ENCODE assay signal across 22 cellular contexts in the genomic region with DNA sequence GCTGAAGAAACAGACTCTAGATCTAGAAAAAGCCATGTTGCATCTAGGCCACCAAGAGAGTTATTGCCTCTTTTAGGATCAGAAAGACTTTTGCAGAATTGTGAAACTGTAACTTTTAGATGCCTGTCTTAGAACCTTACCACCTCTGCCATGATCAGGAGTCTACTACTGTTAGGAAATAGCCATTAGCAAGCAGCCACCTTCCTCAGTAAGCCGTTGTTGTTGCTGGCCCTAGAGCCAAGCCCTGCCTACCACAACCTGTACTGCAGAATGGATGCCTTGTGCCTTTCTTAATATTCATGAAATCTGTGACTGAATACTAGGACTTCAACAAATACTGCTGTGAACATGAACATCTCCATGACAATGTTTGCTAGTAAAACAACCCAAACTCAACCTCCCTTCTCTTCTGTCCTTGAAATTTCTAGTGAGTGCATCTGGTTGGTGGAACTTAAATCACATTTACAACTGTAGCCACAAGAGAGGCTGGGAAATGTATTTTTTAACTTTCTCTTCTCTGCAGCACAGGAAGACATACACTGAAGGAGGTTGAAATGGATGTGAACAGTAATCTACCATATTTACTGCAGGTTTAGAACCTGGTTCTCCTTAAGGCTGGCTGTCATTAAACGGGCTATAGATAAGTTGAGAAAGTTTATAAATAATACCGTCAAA. TPM values are rescaled to one million over a fixed set of nuclear protein-coding genes. Genes with fewer than 3 reads are reported as not detected.
DNase-seq lines count a peak whose midpoint lies in the region; ATAC-seq, FAIRE-seq and TF ChIP-seq lines count a peak whose summit lies in the region.
"Had no signal": no experiment of that assay in that cellular context is flagged by ENCODE, and none has a peak within 500 bp of the region (broad histone marks: within the 10 kb centered on the region; RNA-seq: fewer than 3 reads in every experiment).

No MANE protein-coding gene starts in this region.

- peak overlapping the region; percentile 68 for H3K27ac Mint-ChIP-seq in activated CD4-positive, alpha-beta T cell treated with anti-CD3 and anti-CD28 coated beads for 36 hours
- H3K27ac Mint-ChIP-seq in CD4-positive, CD25-positive, alpha-beta regulatory T cell, result peak overlapping the region; percentile 85 to 93 (median 87)

- in situ Hi-C loops in K562 (cut with MboI), result no loop called here

- intact Hi-C loops in activated CD4-positive, alpha-beta T cell treated with anti-CD3 and anti-CD28 coated beads for 36 hours (cut with DNase I, micrococcal nuclease), result no loop called here
- intact Hi-C loops in K562 (cut with micrococcal nuclease), result no loop called here

- peak; percentile 43 for ATAC-seq in activated CD4-positive, alpha-beta T cell treated with anti-CD3 and anti-CD28 coated beads for 36 hours
- ATAC-seq in CD4-positive, CD25-positive, alpha-beta regulatory T cell (ENCODE audit: low read depth in 2 of 2), result peak in 1 of 2 donors; percentile 25
- ATAC-seq in K562, result peak; percentile 50

- no peaks in the 10 kb centered on the region for H3K9me3 ChIP-seq in CD4-positive, CD25-positive, alpha-beta regulatory T cell (ENCODE audit: control insufficient read depth in 2 of 2, low read length in 2 of 2)
- no peaks in the 10 kb centered on the region for H3K9me3 ChIP-seq in K562 (replicated peaks; ENCODE audit: control insufficient read depth, insufficient read depth, low read depth, low read length)
- H3K9me3 ChIP-seq: Peyer's patch, suprapubic skin had no signal

- H4K20me1 ChIP-seq in K562 (replicated peaks; ENCODE audit: control insufficient read depth, insufficient read depth, low read length), result no peaks in the 10 kb centered on the region

- POLR2A ChIA-PET in activated CD4-positive, alpha-beta T cell treated with anti-CD3 and anti-CD28 coated beads for 36 hours (lab: Charles Lee), result no interaction called here
- POLR2A ChIA-PET in K562 (lab: Yijun Ruan, JAX), result no interaction called here

- H3K4me2 ChIP-seq in K562 (ENCODE audit: insufficient read depth, low read length), result no peak overlapping the region

- WGBS in K562 (ENCODE audit: insufficient coverage, low coverage, missing lambda C conversion rate), result 58% methylated on average over 3 of the region's 3 CpGs

- peaks cover 69% of the 10 kb centered on the region for H3K4me1 ChIP-seq in CD4-positive, CD25-positive, alpha-beta regulatory T cell (ENCODE audit: control insufficient read depth, insufficient read depth, low read length, poor library complexity, severe bottlenecking)
- peaks cover 4 to 16% of the 10 kb centered on the region in 2 experiments; a peak in 4 of 5 replicates for H3K4me1 ChIP-seq in K562 (replicated peaks in 1 of 2; ENCODE audit: control insufficient read depth in 2 of 2, insufficient read depth in 2 of 2, low read length in 2 of 2)
- H3K4me1 ChIP-seq: Peyer's patch, suprapubic skin had no signal

- no peak overlapping the region for H3K27ac ChIP-seq in CD4-positive, CD25-positive, alpha-beta regulatory T cell (ENCODE audit: insufficient read depth, low read length, poor library complexity, severe bottlenecking)
- H3K27ac ChIP-seq in K562 (ENCODE audit: extremely low read depth, low read depth, low read length), result no peak overlapping the region
- H3K27ac ChIP-seq: Peyer's patch, suprapubic skin had no signal

- H2AFZ ChIP-seq in K562 (ENCODE audit: low read depth, low read length), result no peak overlapping the region

- TF ChIP-seq RAD21 in K562 (CRISPR knock-in tag; conservative IDR thresholded peaks at IDR 0.05 in 1 of 2, IDR thresholded peaks at IDR 0.05 in 1 of 2), result no peak

- FAIRE-seq in K562 (lab: Jason Lieb, UNC), result no peak
- FAIRE-seq: GM18507, H1, urothelium cell line had no signal

- H3K79me2 ChIP-seq in K562 (ENCODE audit: control insufficient read depth, insufficient read depth, low read length), result peaks cover 61% of the 10 kb centered on the region

- peak overlapping the region; percentile 60 for H3K4me3 ChIP-seq in CD4-positive, CD25-positive, alpha-beta regulatory T cell (ENCODE audit: low read depth, low read length)
- H3K4me3 ChIP-seq in K562, result no peak overlapping the region
- H3K4me3 ChIP-seq: Peyer's patch, skin epidermis, suprapubic skin had no signal

- BruUV-seq in K562 (replicated peaks; lab: Mats Ljungman, UMichigan), result no TSS peak

- H3K9ac ChIP-seq in K562 (ENCODE audit: insufficient read depth in 1 of 2, low read depth in 2 of 2, low read length in 2 of 2), result no peak overlapping the region

- H3K27me3 Mint-ChIP-seq in activated CD4-positive, alpha-beta T cell treated with anti-CD3 and anti-CD28 coated beads for 36 hours, result no peaks in the 10 kb centered on the region
- no peaks in the 10 kb centered on the region for H3K27me3 Mint-ChIP-seq in CD4-positive, CD25-positive, alpha-beta regulatory T cell

- CTCF ChIA-PET in activated CD4-positive, alpha-beta T cell treated with anti-CD3 and anti-CD28 coated beads for 36 hours (lab: Charles Lee), result interaction anchor here (0.9 to 1.9 kb wide), 3 partner anchors 8 to 53 kb away, joined by 3 to 5 read pairs (median 3); no protein-coding TSS in a partner anchor
- CTCF ChIA-PET in K562 (lab: Yijun Ruan, JAX; ENCODE audit: low intra/inter-chr PET ratio), result no interaction called here

- no peaks in the 10 kb centered on the region for H3K27me3 ChIP-seq in CD4-positive, CD25-positive, alpha-beta regulatory T cell (ENCODE audit: control insufficient read depth, insufficient read depth, low read length)
- H3K27me3 ChIP-seq in K562 (ENCODE audit: control insufficient read depth in 2 of 2, insufficient read depth in 2 of 2, low read length in 2 of 2), result no peaks in the 10 kb centered on the region
- H3K27me3 ChIP-seq: Peyer's patch, suprapubic skin had no signal

- no peak for TF ChIP-seq POLR2A in K562 (conservative IDR thresholded peaks at IDR 0.05)

- no peak for TF ChIP-seq CTCF in K562 (IDR thresholded peaks at IDR 0.05 in 2 of 3, conservative IDR thresholded peaks at IDR 0.05 in 1 of 3; ENCODE audit: insufficient read depth in 2 of 3, low read depth in 1 of 3, low read length in 3 of 3)

- peaks cover 2% of the 10 kb centered on the region for H3K9me3 Mint-ChIP-seq in activated CD4-positive, alpha-beta T cell treated with anti-CD3 and anti-CD28 coated beads for 36 hours (ENCODE audit: low read depth)
- H3K9me3 Mint-ChIP-seq in CD4-positive, CD25-positive, alpha-beta regulatory T cell, result peaks cover 0 to 9% (median 0%) of the 10 kb centered on the region in 7 donors

- TF ChIP-seq EP300 in K562 (IDR thresholded peaks at IDR 0.05; ENCODE audit: low read length), result no peak

- H3K36me3 ChIP-seq in CD4-positive, CD25-positive, alpha-beta regulatory T cell (ENCODE audit: control insufficient read depth, insufficient read depth, low read length), result peaks cover 26% of the 10 kb centered on the region
- peaks cover 3% of the 10 kb centered on the region; the same call in 1 of the 3 replicates for H3K36me3 ChIP-seq in K562 (ENCODE audit: control insufficient read depth, insufficient read depth, low read length)
- H3K36me3 ChIP-seq: Peyer's patch, suprapubic skin had no signal

- H3K36me3 Mint-ChIP-seq in activated CD4-positive, alpha-beta T cell treated with anti-CD3 and anti-CD28 coated beads for 36 hours (ENCODE audit: low read depth), result peaks cover 29% of the 10 kb centered on the region
- H3K36me3 Mint-ChIP-seq in CD4-positive, CD25-positive, alpha-beta regulatory T cell, result peaks cover 25% of the 10 kb centered on the region

- no peaks in the 10 kb centered on the region for H3K9me1 ChIP-seq in K562 (ENCODE audit: control insufficient read depth, insufficient read depth, low read length)

- no peak overlapping the region for H3K4me3 Mint-ChIP-seq in activated CD4-positive, alpha-beta T cell treated with anti-CD3 and anti-CD28 coated beads for 36 hours
- peak overlapping the region in 3 of 4 donors; percentile 18 to 34 (median 24) for H3K4me3 Mint-ChIP-seq in CD4-positive, CD25-positive, alpha-beta regulatory T cell

- DNase-seq in activated CD4-positive, alpha-beta T cell treated with anti-CD3 and anti-CD28 coated beads for 36 hours, result no peak
- no peak for DNase-seq in activated CD4-positive, alpha-beta T cell treated with anti-CD3 and anti-CD28 coated beads, Interleukin-2, amount 50 U/mL, for 1 hour
- no peak for DNase-seq in CD4-positive, CD25-positive, alpha-beta regulatory T cell
- DNase-seq in NOMO-1 (lab: John Stamatoyannopoulos, UW; ENCODE audit: unreplicated experiment in 2 of 2) (peak; percentile 32 to 62), K562 (ENCODE audit: extremely low read depth in 1 of 4, low spot score in 3 of 4) (no peak), NCI-H526 treated with DMSO at 0.1 percent for 48 hours (lab: John Stamatoyannopoulos, UW) (no peak), NCI-H146 treated with DMSO at 0.1 percent for 48 hours (lab: John Stamatoyannopoulos, UW; ENCODE audit: unreplicated experiment) (no peak), DMS153 (lab: John Stamatoyannopoulos, UW) (no peak)
- DNase-seq: glutamatergic neuron; KBM-7; NCI-H1694; NCI-H2171; NCI-H510A treated with DMSO at 0.1 percent for 48 hours; NK-92 treated with Interleukin-12 subunit alpha and Interleukin-12 subunit beta, amount 100 ng/mL, for 24 hours; occipital lobe; Peyer's patch; stimulated activated CD4-positive, alpha-beta T cell treated with anti-CD3 and anti-CD28 coated beads, Interleukin-1b, Interleukin-23, amount 100 ng/mL, for 48 hours had no signal

- H3K4me1 Mint-ChIP-seq in activated CD4-positive, alpha-beta T cell treated with anti-CD3 and anti-CD28 coated beads for 36 hours, result peaks cover 47% of the 10 kb centered on the region
- H3K4me1 Mint-ChIP-seq in CD4-positive, CD25-positive, alpha-beta regulatory T cell, result peaks cover 36 to 54% (median 44%) of the 10 kb centered on the region in 4 donors

RNA-seq across cellular contexts. Expression of a gene that starts 20.7 kb away (rescaled TPM):
- total RNA-seq in activated CD4-positive, alpha-beta T cell treated with anti-CD3 and anti-CD28 coated beads for 36 hours, result 10 to 100 TPM; 30.8 to 32.0 TPM
- 93.5 TPM for total RNA-seq in CD4-positive, CD25-positive, alpha-beta regulatory T cell
- 10 to 100 TPM; 46.5 to 72.5 (median 56.6) TPM for polyA plus RNA-seq in CD4-positive, CD25-positive, alpha-beta regulatory T cell
- 7.2 and 29.1 TPM in 2 replicates for total RNA-seq in K562 (2011; cell fraction: chromatin; rRNA removed; ENCODE audit: low replicate concordance)
- total RNA-seq in K562 (2011; cell fraction: nucleolus; rRNA removed), result 4.7 and 8.2 TPM in 2 replicates
- total RNA-seq in K562 (2011; cell fraction: nucleoplasm; rRNA removed), result 9.2 and 13.4 TPM in 2 replicates
- 6.1 and 6.6 TPM in 2 replicates for total RNA-seq in K562 (2014; rRNA removed)
- total RNA-seq in K562 (2014; rRNA removed; fragmentation: Illumina TruSeq; extraction: Trizol), result 12.8 and 13.4 TPM in 2 replicates
- 10.0 and 11.3 TPM in 2 replicates for total RNA-seq in K562 (2015; rRNA removed; fragmentation: Illumina TruSeq; extraction: Trizol)
- 10.4 and 14.1 TPM in 2 replicates for total RNA-seq in K562 (2021)
- polyA plus RNA-seq in K562 (2011; rRNA removed), result 7.6 and 9.5 TPM in 2 replicates
- 1.2 and 2.7 TPM in 2 replicates for polyA plus RNA-seq in K562 (2011; cell fraction: cytosol; rRNA removed)
- polyA plus RNA-seq in K562 (2011; cell fraction: nucleus; rRNA removed), result 7.1 and 10.2 TPM in 2 replicates
- 4.0 and 5.3 TPM in 2 replicates for polyA plus RNA-seq in K562 (2012)
- 7.6 and 9.7 TPM in 2 replicates for polyA plus RNA-seq in K562 (2014; fragmentation: Illumina TruSeq; extraction: Trizol)
- 1 to 10 TPM; 2.0 to 2.7 TPM for polyA plus RNA-seq in K562 (2014; fragmentation: Nextera tagmentation; extraction: Ambion mirVana)
- 6.2 TPM in 2 replicates for polyA plus RNA-seq in K562 (2014; rRNA removed)
- polyA minus RNA-seq in K562 (2011; rRNA and poly(A)+ RNA removed), result 9.3 and 12.8 TPM in 2 replicates
- polyA minus RNA-seq in K562 (2011; cell fraction: cytosol; rRNA and poly(A)+ RNA removed), result 4.0 and 4.8 TPM in 2 replicates
- 5.3 and 11.9 TPM in 2 replicates for polyA minus RNA-seq in K562 (2011; cell fraction: nucleus; rRNA and poly(A)+ RNA removed)

Comparison
In these comparisons a context has a peak if more than half of its experiments do, and no peak if none do; other contexts are left out.
1. DNase-seq: peak in NOMO-1 (2 of 2); none in activated CD4-positive, alpha-beta T cell treated with anti-CD3 and anti-CD28 coated beads for 36 hours (single experiment), activated CD4-positive, alpha-beta T cell treated with anti-CD3 and anti-CD28 coated beads, Interleukin-2, amount 50 U/mL, for 1 hour (single experiment), CD4-positive, CD25-positive, alpha-beta regulatory T cell (0 of 3), K562 (0 of 4), NCI-H526 treated with DMSO at 0.1 percent for 48 hours (single experiment), NCI-H146 treated with DMSO at 0.1 percent for 48 hours (single experiment) and DMS153 (single experiment).